16 cellular contexts compared by ENCODE assay signal in the genomic region with DNA sequence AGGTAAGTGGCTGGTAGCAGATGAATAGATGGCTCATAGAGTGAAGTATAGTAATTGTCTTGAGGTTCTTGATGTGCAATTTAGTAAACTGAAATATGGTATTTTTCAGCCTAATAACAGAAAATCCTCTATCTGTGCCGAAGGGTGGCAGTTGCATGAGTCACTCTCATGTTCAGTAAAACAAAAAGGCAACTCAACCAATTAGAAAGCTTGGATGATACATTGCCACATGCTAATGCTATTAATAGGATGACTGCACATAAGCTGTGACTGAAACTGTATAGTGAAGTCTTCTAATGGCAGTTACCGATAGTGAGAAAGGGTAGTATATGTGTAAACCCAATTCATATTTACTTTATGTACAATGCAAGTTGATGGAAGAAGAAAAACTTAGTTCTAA. TPM values are rescaled to one million over a fixed set of nuclear protein-coding genes. Genes with fewer than 3 reads are reported as not detected.
DNase-seq lines count a peak whose midpoint lies in the region; ATAC-seq lines count a peak whose summit lies in the region.
"Had no signal": no experiment of that assay in that cellular context is flagged by ENCODE, and none has a peak within 500 bp of the region (broad histone marks: within the 10 kb centered on the region; RNA-seq: fewer than 3 reads in every experiment).

No MANE protein-coding gene starts in this region.

- no peaks in the 10 kb centered on the region for H3K9me3 ChIP-seq in T-helper 17 cell (ENCODE audit: control insufficient read depth, low read length, poor library complexity, severe bottlenecking)
- H3K9me3 ChIP-seq: body of pancreas, neutrophil had no signal

- no peak overlapping the region for H3K4me3 Mint-ChIP-seq in T-helper 17 cell

- no peaks in the 10 kb centered on the region for H3K27me3 Mint-ChIP-seq in T-helper 17 cell

- ATAC-seq in HG03060 (IDR thresholded peaks at IDR 0.05; ENCODE audit: low read depth, unreplicated experiment) (peak; percentile 55), T-helper 17 cell (no peak), HG03457 (IDR thresholded peaks at IDR 0.05; ENCODE audit: unreplicated experiment) (no peak)
- ATAC-seq: body of pancreas had no signal

- H3K27ac Mint-ChIP-seq in T-helper 17 cell, result no peak overlapping the region

- no peaks in the 10 kb centered on the region for H3K36me3 Mint-ChIP-seq in T-helper 17 cell (ENCODE audit: low read depth)

- DNase-seq in NCI-H2171 treated with DMSO at 0.1 percent for 48 hours (lab: John Stamatoyannopoulos, UW), result peak; percentile 16
- DNase-seq in NCI-H2171 (lab: John Stamatoyannopoulos, UW), result no peak
- peak; percentile 92 for DNase-seq in NCI-H524 treated with DMSO at 0.1 percent for 48 hours (lab: John Stamatoyannopoulos, UW)
- no peak for DNase-seq in GDM1 (lab: John Stamatoyannopoulos, UW)
- no peak for DNase-seq in T-helper 17 cell
- DNase-seq in NCI-H1436 treated with DMSO at 0.1 percent for 48 hours (lab: John Stamatoyannopoulos, UW), result no peak
- DNase-seq: activated gamma-delta T cell; body of pancreas; NCI-H2081 treated with DMSO at 0.1 percent for 48 hours; PC-9; stimulated activated CD4-positive, alpha-beta T cell treated with anti-CD3 and anti-CD28 coated beads, Interleukin-12 subunit alpha, Interleukin-12 subunit beta, amount 100 ng/mL, for 4 hours; T-helper 1 cell; trophoblast cell had no signal

- H3K4me1 Mint-ChIP-seq in T-helper 17 cell, result no peaks in the 10 kb centered on the region

RNA-seq across cellular contexts. Expression of gene DCC, which starts 52.2 kb away (rescaled TPM):
- total RNA-seq in T-helper 17 cell, result not detected
- total RNA-seq: PC-9 had no signal

Comparison
In these comparisons a context has a peak if more than half of its experiments do, and no peak if none do; other contexts are left out.
1. DNase-seq: peak in NCI-H2171 treated with DMSO at 0.1 percent for 48 hours (single experiment) and NCI-H524 treated with DMSO at 0.1 percent for 48 hours (single experiment); none in NCI-H2171 (single experiment), GDM1 (single experiment), T-helper 17 cell (0 of 3) and NCI-H1436 treated with DMSO at 0.1 percent for 48 hours (single experiment).